2 cellular contexts compared by ENCODE assay signal in genomic region chr17:57262557-57262956, GRCh38.
TF ChIP-seq lines count a peak whose summit lies in the region.

No MANE protein-coding gene starts in this region.

TF ChIP-seq in HEK293, 187 proteins besides CTCF, POLR2A, EP300 and RAD21:
- TF ChIP-seq PRDM4 (tag by site-specific recombination; IDR thresholded peaks at IDR 0.05) = peak; percentile 53; the same call in 1 of the 2 replicates
- TF ChIP-seq BCL11A (tag by site-specific recombination; IDR thresholded peaks at IDR 0.05; ENCODE audit: low read depth) = no peak

TF ChIP-seq in HepG2, 621 proteins besides CTCF, POLR2A, EP300 and RAD21 (continued from another document):
- TF ChIP-seq SALL1 (CRISPR knock-in tag; IDR thresholded peaks at IDR 0.05) (no peak), MAFF (IDR thresholded peaks at IDR 0.05; ENCODE audit: low read depth, low read length) (no peak), ZMYM4 (CRISPR knock-in tag; IDR thresholded peaks at IDR 0.05) (no peak), AHDC1 (CRISPR knock-in tag; IDR thresholded peaks at IDR 0.05; ENCODE audit: borderline replicate concordance) (no peak), E2F1 (CRISPR knock-in tag; IDR thresholded peaks at IDR 0.05) (no peak), CSRNP2 (CRISPR knock-in tag; conservative IDR thresholded peaks at IDR 0.05; ENCODE audit: low read depth) (no peak), ZNF547 (CRISPR knock-in tag; IDR thresholded peaks at IDR 0.05) (no peak), ZNF570 (CRISPR knock-in tag; IDR thresholded peaks at IDR 0.05; ENCODE audit: borderline replicate concordance) (no peak), REPIN1 (CRISPR knock-in tag; IDR thresholded peaks at IDR 0.05; ENCODE audit: borderline replicate concordance, low read depth) (no peak), AGO2 (optimal IDR thresholded peaks at IDR 0.05; ENCODE audit: low read depth, low read length) (no peak), MAFK (conservative IDR thresholded peaks at IDR 0.05 in 1 of 2, IDR thresholded peaks at IDR 0.05 in 1 of 2; ENCODE audit: low read length in 2 of 2) (no peak)
